In genomic region chr22:19716041-19716828, GRCh38 we compare ENCODE assay signal across 1 cellular context.
TF ChIP-seq lines count a peak whose summit lies in the region.

No MANE protein-coding gene starts in this region.

TF ChIP-seq in neural cell, 6 proteins besides CTCF, POLR2A, EP300 and RAD21 (continued from another document):
- TF ChIP-seq REST (IDR thresholded peaks at IDR 0.05; ENCODE audit: borderline replicate concordance) (no peak), POLR2AphosphoS5 (IDR thresholded peaks at IDR 0.05) (no peak)
TF ChIP-seq in neural cell: peak in this region for 0.
